ENCODE assay signal across 8 cellular contexts in genomic region chr6:156809034-156809433, GRCh38.
DNase-seq lines count a peak whose midpoint lies in the region; ATAC-seq and TF ChIP-seq lines count a peak whose summit lies in the region.

No MANE protein-coding gene starts in this region.

- H3K4me1 ChIP-seq in OCI-LY3 (ENCODE audit: low read length): peaks cover 32% of the 10 kb centered on the region

- TF ChIP-seq CTCF in OCI-LY3 (IDR thresholded peaks at IDR 0.05; ENCODE audit: low read depth, low read length): no peak

- H4K20me1 ChIP-seq in OCI-LY3 (ENCODE audit: insufficient read depth, low read length): peaks cover 41% of the 10 kb centered on the region

- H3K79me2 ChIP-seq in OCI-LY3 (ENCODE audit: low read length): peaks cover 93% of the 10 kb centered on the region

- peaks cover 5% of the 10 kb centered on the region for H3K36me3 ChIP-seq in OCI-LY3 (replicated peaks; ENCODE audit: low read depth, low read length)

- H3K9me3 ChIP-seq in OCI-LY3 (ENCODE audit: insufficient read depth, low read length): no peaks in the 10 kb centered on the region

- H3K9ac ChIP-seq in OCI-LY3 (ENCODE audit: low read length): no peak overlapping the region

- no peaks in the 10 kb centered on the region for H3K27me3 ChIP-seq in OCI-LY3 (ENCODE audit: low read depth, low read length)

- H3K27ac ChIP-seq in OCI-LY3 (ENCODE audit: low read length): 0 out of 2 replicates have a peak overlapping the region, but pooled peaks have one; percentile 48

- H3K4me2 ChIP-seq in OCI-LY3 (ENCODE audit: low read length): peak overlapping the region; percentile 68

- ATAC-seq in GM18867 (IDR thresholded peaks at IDR 0.05; ENCODE audit: unreplicated experiment): peak; percentile 90
- peak; percentile 92 for ATAC-seq in HG02642 (IDR thresholded peaks at IDR 0.05; ENCODE audit: poor library complexity, unreplicated experiment)

- H3K4me3 ChIP-seq in OCI-LY3 (ENCODE audit: low read length): peak overlapping the region; percentile 23; the same call in 1 of the 2 replicates

- no peak overlapping the region for H2AFZ ChIP-seq in OCI-LY3 (ENCODE audit: low read depth, low read length)

- DNase-seq in glomerular visceral epithelial cell (ENCODE audit: extremely low spot score) (peak; percentile 33), NCI-H774 (lab: John Stamatoyannopoulos, UW) (no peak), T1000 (lab: John Stamatoyannopoulos, UW) (no peak), NCI-H446 treated with DMSO at 0.1 percent for 48 hours (lab: John Stamatoyannopoulos, UW) (no peak)
- DNase-seq in stimulated activated CD4-positive, alpha-beta T cell treated with anti-CD3 and anti-CD28 coated beads, Interleukin-12 subunit alpha, Interleukin-12 subunit beta, amount 100 ng/mL, for 4 hours: no peak
